21 cellular contexts compared by ENCODE assay signal in the genomic region with DNA sequence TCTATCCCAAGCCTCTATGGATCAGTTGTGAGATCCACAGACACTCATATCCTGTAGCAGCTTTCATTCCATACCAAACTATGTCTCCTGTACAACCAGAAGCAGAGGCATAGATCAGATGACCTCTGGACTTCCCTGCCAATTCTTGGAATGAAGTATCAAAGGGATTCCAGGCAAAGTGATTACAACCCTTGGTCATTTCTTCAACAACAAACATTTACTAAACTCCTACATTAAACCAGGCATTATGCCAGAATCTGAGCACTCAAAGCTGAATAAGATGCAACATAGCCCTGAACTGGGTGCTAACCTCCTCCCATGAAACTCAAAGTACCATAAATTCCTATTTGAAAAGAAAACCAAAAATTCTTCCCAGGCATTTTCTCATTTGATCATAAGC.
DNase-seq lines count a peak whose midpoint lies in the region; ATAC-seq and TF ChIP-seq lines count a peak whose summit lies in the region.
"Had no signal": no experiment of that assay in that cellular context is flagged by ENCODE, and none has a peak within 500 bp of the region (broad histone marks: within the 10 kb centered on the region; RNA-seq: fewer than 3 reads in every experiment).

No MANE protein-coding gene starts in this region.

- H2AK5ac ChIP-seq in IMR-90 (ENCODE audit: low read depth, low read length): no peak overlapping the region

- no peaks in the 10 kb centered on the region for H3K36me3 ChIP-seq in IMR-90 (ENCODE audit: control insufficient read depth, insufficient read depth, low read length)
- H3K36me3 ChIP-seq: pancreas, tibial nerve had no signal

- no peak overlapping the region for H4K8ac ChIP-seq in IMR-90 (ENCODE audit: low read depth in 2 of 2, low read length in 2 of 2)

- DNase-seq in ELR (ENCODE audit: low read depth) (peak; percentile 22), IMR-90 (peak; percentile 25), endothelial cell (ENCODE audit: low spot score) (no peak), caudate nucleus (lab: John Stamatoyannopoulos, UW) (no peak), NCI-H2227 (lab: John Stamatoyannopoulos, UW; ENCODE audit: unreplicated experiment) (no peak)
- DNase-seq: activated CD4-positive, alpha-beta T cell treated with anti-CD3 and anti-CD28 coated beads, Interleukin-2, amount 50 U/mL, for 1 hour; activated CD8-positive, alpha-beta memory T cell treated with anti-CD3 and anti-CD28 coated beads, Interleukin-2, amount 50 U/mL, for 48 hours; activated gamma-delta T cell treated with Interleukin-2 at 50 U/mL for 16 hours; AML-193; anterior cingulate cortex; effector CD8-positive, alpha-beta T cell; hippocampal formation; islet precursor cell; naive B cell; NCI-H187 treated with DMSO at 0.1 percent for 48 hours; NCI-H510A treated with DMSO at 0.1 percent for 48 hours; pancreas; stimulated activated naive CD4-positive, alpha-beta T cell had no signal

- intact Hi-C loops in IMR-90 (cut with micrococcal nuclease): no loop called here

- no TSS peak for BruUV-seq in IMR-90 (replicated peaks; lab: Mats Ljungman, UMichigan)

- H3K9me3 Mint-ChIP-seq in endothelial cell (ENCODE audit: unreplicated experiment): no peaks in the 10 kb centered on the region
- peaks cover 40% of the 10 kb centered on the region for H3K9me3 Mint-ChIP-seq in nephron

- no peak overlapping the region for H3K56ac ChIP-seq in IMR-90 (ENCODE audit: extremely low read depth, insufficient read depth, low read length)

- H2BK5ac ChIP-seq in IMR-90 (ENCODE audit: low read depth, low read length, poor library complexity, severe bottlenecking): no peak overlapping the region

- no peak for TF ChIP-seq POLR2A in IMR-90 (IDR thresholded peaks at IDR 0.05; ENCODE audit: low read depth, low read length)

- TF ChIP-seq RAD21 in IMR-90 (IDR thresholded peaks at IDR 0.05; ENCODE audit: low read length): no peak

- H3K9me3 ChIP-seq in IMR-90 (ENCODE audit: control insufficient read depth, insufficient read depth, low read length): peaks cover 6% of the 10 kb centered on the region
- H3K9me3 ChIP-seq: pancreas had no signal

- H3K36me3 Mint-ChIP-seq in endothelial cell (ENCODE audit: low read depth, unreplicated experiment) (peaks cover 11% of the 10 kb centered on the region), nephron (ENCODE audit: low read depth) (no peaks in the 10 kb centered on the region)

- no peak overlapping the region for H2AFZ ChIP-seq in IMR-90 (replicated peaks; ENCODE audit: low read length, poor library complexity)

- no peak overlapping the region for H3K4ac ChIP-seq in IMR-90 (ENCODE audit: low read depth, low read length)

- in situ Hi-C loops in IMR-90 (cut with MboI; ENCODE audit: low sequenced_read_pairs): no loop called here

- H2BK120ac ChIP-seq in IMR-90 (ENCODE audit: low read depth, low read length): 0 out of 2 replicates have a peak overlapping the region, but pooled peaks have one; percentile 31

- no peak overlapping the region for H3K4me3 ChIP-seq in IMR-90 (ENCODE audit: insufficient read depth, low read depth, low read length)
- H3K4me3 ChIP-seq: pancreas, tibial nerve had no signal

- TF ChIP-seq CTCF in IMR-90 (conservative IDR thresholded peaks at IDR 0.05; ENCODE audit: low read depth, low read length) (no peak), endothelial cell (IDR thresholded peaks at IDR 0.05; ENCODE audit: unreplicated experiment) (no peak), nephron (IDR thresholded peaks at IDR 0.05; ENCODE audit: unreplicated experiment in 3 of 3) (no peak)

- H3K23ac ChIP-seq in IMR-90 (ENCODE audit: low read depth, low read length): no peak overlapping the region

- dilution Hi-C loops in IMR-90 (cut with HindIII; ENCODE audit: low sequenced_read_pairs, unreplicated experiment): no loop called here

- peaks cover 2% of the 10 kb centered on the region for H3K27me3 Mint-ChIP-seq in endothelial cell (ENCODE audit: unreplicated experiment)
- no peaks in the 10 kb centered on the region for H3K27me3 Mint-ChIP-seq in nephron (ENCODE audit: low read depth)
- H3K27me3 Mint-ChIP-seq: naive B cell had no signal

- H2BK15ac ChIP-seq in IMR-90 (ENCODE audit: low read depth, low read length): 0 out of 3 replicates have a peak overlapping the region, but pooled peaks have one; percentile 11

- peaks cover 18% of the 10 kb centered on the region for H3K4me1 ChIP-seq in IMR-90 (ENCODE audit: control insufficient read depth, insufficient read depth, low read length)
- H3K4me1 ChIP-seq: pancreas, tibial nerve had no signal

- no peaks in the 10 kb centered on the region for H3K27me3 ChIP-seq in IMR-90 (ENCODE audit: control insufficient read depth, insufficient read depth, low read length)
- H3K27me3 ChIP-seq: pancreas, tibial nerve had no signal

- no peak overlapping the region for H3K27ac ChIP-seq in IMR-90 (ENCODE audit: insufficient read depth, low read length)
- H3K27ac ChIP-seq in caudate nucleus (ENCODE audit: low read depth, low read length): no peak overlapping the region
- H3K27ac ChIP-seq: pancreas, tibial nerve had no signal

- ATAC-seq in IMR-90 (ENCODE audit: low read depth) (peak; percentile 46), GM19324 (IDR thresholded peaks at IDR 0.05; ENCODE audit: low FRiP score, unreplicated experiment) (no peak)
- ATAC-seq: pancreas had no signal

- peak overlapping the region; percentile 8 for H3K27ac Mint-ChIP-seq in endothelial cell (ENCODE audit: unreplicated experiment)
- peak overlapping the region in 2 of 3 experiments; percentile 6 to 81 for H3K27ac Mint-ChIP-seq in nephron

- H4K91ac ChIP-seq in IMR-90 (ENCODE audit: insufficient read depth, low read depth, low read length): no peak overlapping the region

- no peaks in the 10 kb centered on the region for H3K79me1 ChIP-seq in IMR-90 (ENCODE audit: low read depth in 1 of 2, low read length in 2 of 2)

- CTCF ChIA-PET in IMR-90 (lab: Yijun Ruan, JAX): no interaction called here

- peaks cover 15% of the 10 kb centered on the region for H3K4me1 Mint-ChIP-seq in endothelial cell (ENCODE audit: unreplicated experiment)
- peaks cover 15% of the 10 kb centered on the region for H3K4me1 Mint-ChIP-seq in nephron

- no peak overlapping the region for H2AK9ac ChIP-seq in IMR-90 (replicated peaks; ENCODE audit: low read depth, low read length, poor library complexity)

- peak overlapping the region; percentile 33; the same call in 1 of the 2 replicates for H3K14ac ChIP-seq in IMR-90 (replicated peaks; ENCODE audit: low read depth, low read length)

- no peak overlapping the region for H3K9ac ChIP-seq in IMR-90 (ENCODE audit: low read depth, low read length)

- H3K4me2 ChIP-seq in IMR-90 (ENCODE audit: low read depth, low read length): no peak overlapping the region

- peak overlapping the region; percentile 86; the same call in 1 of the 2 replicates for H3K18ac ChIP-seq in IMR-90 (ENCODE audit: low read depth, low read length)

- H2BK20ac ChIP-seq in IMR-90 (ENCODE audit: low read depth, low read length): 0 out of 2 replicates have a peak overlapping the region, but pooled peaks have one; percentile 0

- POLR2A ChIA-PET in IMR-90 (lab: Charles Lee; ENCODE audit: unreplicated experiment): no interaction called here

- no peak overlapping the region for H3K4me3 Mint-ChIP-seq in endothelial cell (ENCODE audit: unreplicated experiment)
- H3K4me3 Mint-ChIP-seq in nephron: no peak overlapping the region
- H3K4me3 Mint-ChIP-seq: naive B cell had no signal

- H4K20me1 ChIP-seq in IMR-90 (ENCODE audit: insufficient read depth, low read length): no peaks in the 10 kb centered on the region

- H3K9me1 ChIP-seq in IMR-90 (ENCODE audit: insufficient read depth, low read length): peaks cover 6% of the 10 kb centered on the region; the same call in 1 of the 2 replicates

- peak overlapping the region; percentile 42; the same call in 1 of the 2 replicates for H4K5ac ChIP-seq in IMR-90 (ENCODE audit: low read depth, low read length)

TF ChIP-seq in IMR-90, 13 proteins besides CTCF, POLR2A, EP300 and RAD21:
- TF ChIP-seq RCOR1 (IDR thresholded peaks at IDR 0.05; ENCODE audit: insufficient replicate concordance, low read length) (no peak), CEBPB (IDR thresholded peaks at IDR 0.05; ENCODE audit: low read depth, low read length) (no peak), MXI1 (IDR thresholded peaks at IDR 0.05; ENCODE audit: borderline replicate concordance, low read depth, low read length) (no peak), RFX5 (IDR thresholded peaks at IDR 0.05; ENCODE audit: low read depth, low read length) (no peak)
- TF ChIP-seq, protein P1, sequence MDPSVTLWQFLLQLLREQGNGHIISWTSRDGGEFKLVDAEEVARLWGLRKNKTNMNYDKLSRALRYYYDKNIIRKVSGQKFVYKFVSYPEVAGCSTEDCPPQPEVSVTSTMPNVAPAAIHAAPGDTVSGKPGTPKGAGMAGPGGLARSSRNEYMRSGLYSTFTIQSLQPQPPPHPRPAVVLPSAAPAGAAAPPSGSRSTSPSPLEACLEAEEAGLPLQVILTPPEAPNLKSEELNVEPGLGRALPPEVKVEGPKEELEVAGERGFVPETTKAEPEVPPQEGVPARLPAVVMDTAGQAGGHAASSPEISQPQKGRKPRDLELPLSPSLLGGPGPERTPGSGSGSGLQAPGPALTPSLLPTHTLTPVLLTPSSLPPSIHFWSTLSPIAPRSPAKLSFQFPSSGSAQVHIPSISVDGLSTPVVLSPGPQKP (IDR thresholded peaks at IDR 0.05; ENCODE audit: borderline replicate concordance, low read depth, low read length): no peak
TF ChIP-seq in IMR-90: peak in this region for 0.

Comparison
In these comparisons a context has a peak if more than half of its experiments do, and no peak if none do; other contexts are left out.
1. DNase-seq: peak in ELR (single experiment) and IMR-90 (single experiment); none in endothelial cell (single experiment), caudate nucleus (0 of 61) and NCI-H2227 (single experiment).